1 cellular context compared by ENCODE assay signal in genomic region chr3:64462203-64463120, GRCh38.
TF ChIP-seq lines count a peak whose summit lies in the region.

No MANE protein-coding gene starts in this region.

TF ChIP-seq in GM23338, 12 proteins besides CTCF, POLR2A, EP300 and RAD21 (continued from another document):
- no peak for TF ChIP-seq ZNF462 (CRISPR knock-in tag; IDR thresholded peaks at IDR 0.05)
